ENCODE assay signal across 3 cellular contexts in genomic region chr12:126343352-126343751, GRCh38.
TF ChIP-seq lines count a peak whose summit lies in the region.

No MANE protein-coding gene starts in this region.

TF ChIP-seq in IMR-90, 13 proteins besides CTCF, POLR2A, EP300 and RAD21:
- TF ChIP-seq CEBPB (IDR thresholded peaks at IDR 0.05; ENCODE audit: low read depth, low read length) (peak; percentile 57), MXI1 (IDR thresholded peaks at IDR 0.05; ENCODE audit: borderline replicate concordance, low read depth, low read length) (no peak)

TF ChIP-seq in WTC11, 78 proteins besides CTCF, POLR2A, EP300 and RAD21 (continues in another document):
- TF ChIP-seq NFYB (CRISPR knock-in tag; conservative IDR thresholded peaks at IDR 0.05; ENCODE audit: low read depth): no peak
- no peak for TF ChIP-seq SOX15 (CRISPR knock-in tag; IDR thresholded peaks at IDR 0.05)
- no peak for TF ChIP-seq HMGXB4 (CRISPR knock-in tag; IDR thresholded peaks at IDR 0.05)
- TF ChIP-seq ZBTB43 (CRISPR knock-in tag; IDR thresholded peaks at IDR 0.05): no peak
- TF ChIP-seq NFATC4 (CRISPR knock-in tag; IDR thresholded peaks at IDR 0.05): no peak
- TF ChIP-seq USF1 (CRISPR knock-in tag; IDR thresholded peaks at IDR 0.05): no peak
- no peak for TF ChIP-seq CREM (CRISPR knock-in tag; IDR thresholded peaks at IDR 0.05)
- no peak for TF ChIP-seq RORB (CRISPR knock-in tag; IDR thresholded peaks at IDR 0.05)
- TF ChIP-seq ZNF512 (CRISPR knock-in tag; IDR thresholded peaks at IDR 0.05; ENCODE audit: borderline replicate concordance): no peak
- TF ChIP-seq ETV6 (CRISPR knock-in tag; IDR thresholded peaks at IDR 0.05): no peak
- no peak for TF ChIP-seq GRHL2 (CRISPR knock-in tag; IDR thresholded peaks at IDR 0.05; ENCODE audit: insufficient replicate concordance, severe bottlenecking)
- TF ChIP-seq JUN (CRISPR knock-in tag; IDR thresholded peaks at IDR 0.05): no peak
- TF ChIP-seq SP1 (CRISPR knock-in tag; conservative IDR thresholded peaks at IDR 0.05): no peak
- TF ChIP-seq ERG (CRISPR knock-in tag; IDR thresholded peaks at IDR 0.05): no peak
- TF ChIP-seq USF2 (CRISPR knock-in tag; IDR thresholded peaks at IDR 0.05): no peak
- no peak for TF ChIP-seq CBFB (CRISPR knock-in tag; IDR thresholded peaks at IDR 0.05; ENCODE audit: low read depth)

TF ChIP-seq in SK-N-SH, 30 proteins besides CTCF, POLR2A, EP300 and RAD21:
- no peak for TF ChIP-seq NRF1 (IDR thresholded peaks at IDR 0.05; ENCODE audit: low read depth, low read length)
- TF ChIP-seq USF1 (IDR thresholded peaks at IDR 0.05; ENCODE audit: borderline replicate concordance, low read depth): no peak
- no peak for TF ChIP-seq CHD2 (IDR thresholded peaks at IDR 0.05; ENCODE audit: low read length, partially characterized antibody)
- no peak for TF ChIP-seq FOSL2 (IDR thresholded peaks at IDR 0.05; ENCODE audit: borderline replicate concordance, low read depth)
- TF ChIP-seq FOXM1 (IDR thresholded peaks at IDR 0.05; ENCODE audit: low read depth): no peak
- TF ChIP-seq PBX3 (IDR thresholded peaks at IDR 0.05): no peak
- TF ChIP-seq NFIC (IDR thresholded peaks at IDR 0.05; ENCODE audit: borderline replicate concordance): no peak
- no peak for TF ChIP-seq RFX5 (IDR thresholded peaks at IDR 0.05; ENCODE audit: low read length)
- TF ChIP-seq GATA2 (CRISPR knock-in tag; IDR thresholded peaks at IDR 0.05): no peak
- TF ChIP-seq MAX (IDR thresholded peaks at IDR 0.05; ENCODE audit: low read depth): no peak
